ENCODE assay signal across 9 cellular contexts in the genomic region with DNA sequence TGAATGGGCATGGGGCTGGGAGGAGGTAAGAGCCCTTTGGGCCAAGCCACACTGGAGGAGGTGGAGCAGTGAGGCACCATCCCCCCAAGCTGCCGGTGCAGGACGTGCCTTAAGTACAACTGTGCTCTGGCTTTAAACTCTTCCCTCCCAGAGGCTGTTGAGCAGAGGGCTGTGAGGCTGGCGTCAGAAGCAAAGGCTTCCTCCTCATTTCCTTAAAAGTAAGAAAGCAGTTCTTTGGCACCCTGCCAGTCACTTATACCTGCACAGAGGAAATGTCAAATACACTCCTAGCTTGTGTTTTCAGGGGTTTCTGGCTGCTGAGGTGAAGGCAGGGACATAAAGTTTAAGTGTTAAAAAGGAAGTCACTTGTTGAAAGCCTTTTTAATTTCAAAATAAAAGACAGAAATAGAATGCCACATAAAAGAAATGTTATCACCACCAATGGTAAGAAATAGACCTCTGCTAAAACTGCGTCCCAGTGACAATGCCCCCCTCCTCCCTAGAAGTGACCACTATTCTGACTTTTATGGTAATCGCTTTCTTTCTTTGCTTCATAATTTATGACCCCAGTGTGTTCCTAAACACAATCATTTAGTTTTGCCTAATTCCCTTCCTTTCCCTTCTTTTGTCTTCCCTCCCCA. TPM values are rescaled to one million over a fixed set of nuclear protein-coding genes. Genes with fewer than 3 reads are reported as not detected.
DNase-seq lines count a peak whose midpoint lies in the region; ATAC-seq, FAIRE-seq and TF ChIP-seq lines count a peak whose summit lies in the region.
"Had no signal": no experiment of that assay in that cellular context is flagged by ENCODE, and none has a peak within 500 bp of the region (broad histone marks: within the 10 kb centered on the region; RNA-seq: fewer than 3 reads in every experiment).

No MANE protein-coding gene starts in this region.

- H3K9me3 ChIP-seq in kidney (ENCODE audit: control insufficient read depth in 1 of 2, low read length in 2 of 2): no peaks in the 10 kb centered on the region
- H3K9me3 ChIP-seq in transverse colon: no peaks in the 10 kb centered on the region
- no peaks in the 10 kb centered on the region for H3K9me3 ChIP-seq in testis
- H3K9me3 ChIP-seq: SJSA1 had no signal

- H3K36me3 Mint-ChIP-seq in activated T-cell treated with anti-CD3 and anti-CD28 coated beads, Interleukin-2, amount 50 U/mL, for 4 hours (ENCODE audit: insufficient read depth): no peaks in the 10 kb centered on the region

- H3K4me3 Mint-ChIP-seq in activated T-cell treated with anti-CD3 and anti-CD28 coated beads, Interleukin-2, amount 50 U/mL, for 4 hours: no peak overlapping the region

- H3K27me3 ChIP-seq in transverse colon (no peaks in the 10 kb centered on the region), testis (no peaks in the 10 kb centered on the region)
- H3K27me3 ChIP-seq: SJSA1 had no signal

- H3K36me3 ChIP-seq in kidney (ENCODE audit: control insufficient read depth in 1 of 2, insufficient read depth in 2 of 2, low read length in 2 of 2): no peaks in the 10 kb centered on the region
- no peaks in the 10 kb centered on the region for H3K36me3 ChIP-seq in transverse colon
- H3K36me3 ChIP-seq in testis (ENCODE audit: low read depth, missing control alignments): no peaks in the 10 kb centered on the region
- H3K36me3 ChIP-seq: SJSA1 had no signal

- H3K27ac ChIP-seq in kidney (ENCODE audit: low read depth in 2 of 2, low read length in 2 of 2) (no peak overlapping the region), transverse colon (peak overlapping the region; percentile 60 to 80 (median 74)), testis (no peak overlapping the region)
- H3K27ac ChIP-seq: SJSA1 had no signal

- no peak overlapping the region for H3K9ac ChIP-seq in kidney (ENCODE audit: low read length in 2 of 2)

- TF ChIP-seq POLR2A in transverse colon (IDR thresholded peaks at IDR 0.05) (no peak), testis (IDR thresholded peaks at IDR 0.05) (no peak)

- peaks cover 21% of the 10 kb centered on the region for H3K4me1 Mint-ChIP-seq in activated T-cell treated with anti-CD3 and anti-CD28 coated beads, Interleukin-2, amount 50 U/mL, for 4 hours (ENCODE audit: low read depth)

- H3K4me1 ChIP-seq in kidney (ENCODE audit: control insufficient read depth in 1 of 2, insufficient read depth in 1 of 2, low read depth in 1 of 2, low read length in 2 of 2): peaks cover 0 to 7% of the 10 kb centered on the region in 2 donors
- H3K4me1 ChIP-seq in transverse colon: peaks cover 14 to 21% (median 17%) of the 10 kb centered on the region in 4 donors
- H3K4me1 ChIP-seq in testis: no peaks in the 10 kb centered on the region
- H3K4me1 ChIP-seq: SJSA1 had no signal

- H3K27me3 Mint-ChIP-seq in activated T-cell treated with anti-CD3 and anti-CD28 coated beads, Interleukin-2, amount 50 U/mL, for 4 hours (ENCODE audit: low read depth): peaks cover 3% of the 10 kb centered on the region

- peak; percentile 6 for DNase-seq in stimulated activated CD4-positive, alpha-beta T cell treated with anti-CD3 and anti-CD28 coated beads, Interleukin-12 subunit alpha, Interleukin-12 subunit beta, amount 100 ng/mL, for 4 hours
- DNase-seq in stimulated activated CD4-positive, alpha-beta T cell treated with anti-CD3 and anti-CD28 coated beads, Interleukin-1b, Interleukin-23, amount 100 ng/mL, for 48 hours: no peak
- DNase-seq in activated T-cell treated with anti-CD3 and anti-CD28 coated beads, Interleukin-2, amount 50 U/mL, for 4 hours: peak; percentile 36
- DNase-seq in kidney: peak; percentile 80
- peak; percentile 32 for DNase-seq in transverse colon
- DNase-seq in testis: no peak
- no peak for DNase-seq in NCI-H1048 (lab: John Stamatoyannopoulos, UW)
- no peak for DNase-seq in GM19238 (ENCODE audit: insufficient read length, low spot score)

- in situ Hi-C loops in transverse colon (cut with MboI; ENCODE audit: low pct_ligation_motif_present in 1 of 4, low pct_unique_long_range_greater_than_20kb in 1 of 4, low sequenced_read_pairs in 3 of 4): no loop called here

- WGBS in transverse colon (ENCODE audit: low coverage in 1 of 2), 2 donors: 25 to 62% methylated on average over 2 to 5 of the region's 5 CpGs
- 43 to 52% methylated on average over 5 of the region's 5 CpGs for WGBS in testis, 2 donors

- H3K9me3 Mint-ChIP-seq in activated T-cell treated with anti-CD3 and anti-CD28 coated beads, Interleukin-2, amount 50 U/mL, for 4 hours: no peaks in the 10 kb centered on the region

- peak; percentile 55 to 56 for ATAC-seq in activated T-cell treated with anti-CD3 and anti-CD28 coated beads, Interleukin-2, amount 50 U/mL, for 4 hours

- no peak for TF ChIP-seq CTCF in kidney (IDR thresholded peaks at IDR 0.05; ENCODE audit: borderline replicate concordance, extremely low read depth, insufficient read depth)
- TF ChIP-seq CTCF in transverse colon (IDR thresholded peaks at IDR 0.05): no peak
- TF ChIP-seq CTCF in testis (IDR thresholded peaks at IDR 0.05): no peak

- intact Hi-C loops in kidney (cut with DNase I) (no loop called here), transverse colon (cut with DNase I; ENCODE audit: low total_unique reads) (loop anchor here (10.0 kb wide), 1 partner anchor 194 kb away; the partner anchor contains the start of gene LAMC1), testis (cut with DNase I; ENCODE audit: low total_unique reads) (no loop called here)

- no peak for FAIRE-seq in kidney (lab: Jason Lieb, UNC)

- no peak for TF ChIP-seq EP300 in transverse colon (IDR thresholded peaks at IDR 0.05; ENCODE audit: low read depth)

- H3K4me3 ChIP-seq in kidney (ENCODE audit: low read length in 2 of 2) (no peak overlapping the region), transverse colon (no peak overlapping the region), testis (no peak overlapping the region)
- H3K4me3 ChIP-seq: SJSA1 had no signal

RNA-seq across cellular contexts. Expression of gene LAMC2, which starts 33.0 kb away (rescaled TPM):
- total RNA-seq in activated T-cell treated with anti-CD3 and anti-CD28 coated beads, Interleukin-2, amount 50 U/mL, for 4 hours: under 1 TPM in 1 of 3 donors, not detected in 2; 0.03 TPM
- total RNA-seq in kidney: 89.0 TPM
- polyA plus RNA-seq in kidney (ENCODE audit: insufficient read depth, low read depth, low replicate concordance): 4.0 TPM
- 10 to 100 TPM in 2 of 4 donors, 1 to 10 TPM in 2; 9.7 to 25.9 (median 16.1) TPM for total RNA-seq in transverse colon
- 1 to 10 TPM; 1.9 to 3.4 TPM for total RNA-seq in testis
- polyA plus RNA-seq in testis (ENCODE audit: insufficient read depth, low read depth, low replicate concordance): 8.5 TPM

Comparison
In these comparisons a context has a peak if more than half of its experiments do, and no peak if none do; other contexts are left out.
1. DNase-seq: peak in stimulated activated CD4-positive, alpha-beta T cell treated with anti-CD3 and anti-CD28 coated beads, Interleukin-12 subunit alpha, Interleukin-12 subunit beta, amount 100 ng/mL, for 4 hours (single experiment), activated T-cell treated with anti-CD3 and anti-CD28 coated beads, Interleukin-2, amount 50 U/mL, for 4 hours (single experiment), kidney (single experiment) and transverse colon (single experiment); none in stimulated activated CD4-positive, alpha-beta T cell treated with anti-CD3 and anti-CD28 coated beads, Interleukin-1b, Interleukin-23, amount 100 ng/mL, for 48 hours (single experiment), testis (single experiment), NCI-H1048 (single experiment) and GM19238 (single experiment).
2. H3K27ac ChIP-seq: peak in transverse colon (4 of 4); none in kidney (0 of 2) and testis (0 of 2).